In genomic region chr2:218272531-218273212, GRCh38 we compare ENCODE assay signal across 8 cellular contexts. TPM values are rescaled to one million over a fixed set of nuclear protein-coding genes. Genes with fewer than 3 reads are reported as not detected.
DNase-seq lines count a peak whose midpoint lies in the region; ATAC-seq and TF ChIP-seq lines count a peak whose summit lies in the region.

No MANE protein-coding gene starts in this region.

- H3K9me3 Mint-ChIP-seq in activated B cell treated with CpG ODN at 0.5 μM for 24 hours, result no peaks in the 10 kb centered on the region

- POLR2A ChIA-PET in HEK293T (lab: Yijun Ruan, JAX) (interaction anchor here (0.9 to 3.2 kb wide), 2 partner anchors 14 to 387 kb away, joined by 3 to 22 read pairs; partner anchors contain the start of gene BCS1L), activated B cell treated with CpG ODN at 0.5 μM for 24 hours (lab: Charles Lee) (interaction anchor here (0.5 to 7.3 kb wide), 13 partner anchors 13 to 129 kb away, joined by 3 to 97 read pairs (median 5); partner anchors contain the start of genes ARPC2, CATIP and TMBIM1)

- DNase-seq in D341Med (ENCODE audit: low spot score) (peak; percentile 76), HEK293T (ENCODE audit: extremely low spot score) (peak; percentile 78), NCI-H2227 (lab: John Stamatoyannopoulos, UW; ENCODE audit: unreplicated experiment) (peak; percentile 85), activated B cell treated with CpG ODN at 0.5 μM for 24 hours (peak; percentile 71), cardiac fibroblast (ENCODE audit: low read depth in 2 of 2) (peak; percentile 96 to 98)
- peak in 3 of 4 experiments; percentile 50 to 61 (median 57) for DNase-seq in stimulated activated CD4-positive, alpha-beta T cell treated with anti-CD3 and anti-CD28 coated beads, Interleukin-1b, Interleukin-23, amount 100 ng/mL, for 24 hours (ENCODE audit: low read depth in 4 of 4, low spot score in 1 of 4)

- H3K36me3 Mint-ChIP-seq in activated B cell treated with CpG ODN at 0.5 μM for 24 hours (ENCODE audit: low read depth), result peaks cover 58% of the 10 kb centered on the region

- H3K27ac Mint-ChIP-seq in activated B cell treated with CpG ODN at 0.5 μM for 24 hours, result peak overlapping the region; percentile 88

- no peaks in the 10 kb centered on the region for H3K27me3 ChIP-seq in layer of hippocampus (ENCODE audit: control insufficient read depth, insufficient read depth, low read length)

- peak overlapping the region; percentile 54 for H3K27ac ChIP-seq in layer of hippocampus (ENCODE audit: low read depth, low read length)

- CTCF ChIA-PET in HEK293T (lab: Yijun Ruan, JAX) (interaction anchor here (0.7 to 4.4 kb wide), 8 partner anchors 10 to 1572 kb away, joined by 3 to 30 read pairs (median 4); partner anchors contain the start of genes CATIP and TMBIM1), activated B cell treated with CpG ODN at 0.5 μM for 24 hours (lab: Charles Lee) (interaction anchor here (0.6 to 7.5 kb wide), 18 partner anchors 9 to 124 kb away, joined by 3 to 138 read pairs (median 4); partner anchors contain the start of genes CATIP and TMBIM1)

- no peak overlapping the region for H3K4me3 ChIP-seq in cardiac fibroblast (replicated peaks in 1 of 2; ENCODE audit: low read depth in 2 of 2, low read length in 2 of 2)

- no peak for TF ChIP-seq CTCF in activated B cell treated with CpG ODN at 0.5 μM for 24 hours (IDR thresholded peaks at IDR 0.05)
- TF ChIP-seq CTCF in cardiac fibroblast (IDR thresholded peaks at IDR 0.05; ENCODE audit: low read depth, low read length), result peak; percentile 91

- peaks cover 57% of the 10 kb centered on the region for H3K4me1 Mint-ChIP-seq in activated B cell treated with CpG ODN at 0.5 μM for 24 hours

- ATAC-seq in activated B cell treated with CpG ODN at 0.5 μM for 24 hours (ENCODE audit: low read depth) (peak; percentile 52), GM19395 (IDR thresholded peaks at IDR 0.05; ENCODE audit: unreplicated experiment) (no peak)

- intact Hi-C loops in activated B cell treated with CpG ODN at 0.5 μM for 24 hours (cut with micrococcal nuclease), result loop anchor here (1.0 to 5.0 kb wide), 8 partner anchors 15 to 905 kb away; partner anchors contain the start of genes CATIP, CNPPD1 and RETREG2

- peak overlapping the region; percentile 93 for H3K4me3 Mint-ChIP-seq in activated B cell treated with CpG ODN at 0.5 μM for 24 hours

- H3K27me3 Mint-ChIP-seq in activated B cell treated with CpG ODN at 0.5 μM for 24 hours, result no peaks in the 10 kb centered on the region

TF ChIP-seq in HEK293T, 16 proteins besides CTCF, POLR2A, EP300 and RAD21:
- TF ChIP-seq HDGF (IDR thresholded peaks at IDR 0.05; ENCODE audit: borderline replicate concordance) (0 out of 2 replicates have a peak, but pooled peaks have one; percentile 67), NFRKB (IDR thresholded peaks at IDR 0.05) (no peak), FOXM1 (IDR thresholded peaks at IDR 0.05; ENCODE audit: borderline replicate concordance) (peak; percentile 26; the same call in 1 of the 2 replicates), FOXK2 (IDR thresholded peaks at IDR 0.05) (no peak), L3MBTL2 (conservative IDR thresholded peaks at IDR 0.05) (no peak), ZNF384 (IDR thresholded peaks at IDR 0.05) (no peak), BHLHE40 (IDR thresholded peaks at IDR 0.05; ENCODE audit: borderline replicate concordance) (no peak)

RNA-seq across cellular contexts. Expression of gene PNKD, which starts 2.4 kb away (rescaled TPM):
- total RNA-seq in activated B cell treated with CpG ODN at 0.5 μM for 24 hours, result 21.0 and 23.7 TPM in 2 replicates

RNA-seq across cellular contexts. Expression of gene AAMP, which starts 2.7 kb away (rescaled TPM):
- total RNA-seq in activated B cell treated with CpG ODN at 0.5 μM for 24 hours, result 63.4 and 63.6 TPM in 2 replicates

RNA-seq across cellular contexts. Expression of gene GPBAR1, which starts 11.9 kb away (rescaled TPM):
- 0.67 and 0.81 TPM in 2 replicates for total RNA-seq in activated B cell treated with CpG ODN at 0.5 μM for 24 hours

RNA-seq across cellular contexts. Expression of gene TMBIM1, which starts 19.6 kb away (rescaled TPM):
- 40.7 and 45.0 TPM in 2 replicates for total RNA-seq in activated B cell treated with CpG ODN at 0.5 μM for 24 hours

RNA-seq across cellular contexts. Expression of gene ARPC2, which starts 55.7 kb away (rescaled TPM):
- 711 and 737 TPM in 2 replicates for total RNA-seq in activated B cell treated with CpG ODN at 0.5 μM for 24 hours
